Comparison of ENCODE assay signal across 8 cellular contexts in the genomic region with DNA sequence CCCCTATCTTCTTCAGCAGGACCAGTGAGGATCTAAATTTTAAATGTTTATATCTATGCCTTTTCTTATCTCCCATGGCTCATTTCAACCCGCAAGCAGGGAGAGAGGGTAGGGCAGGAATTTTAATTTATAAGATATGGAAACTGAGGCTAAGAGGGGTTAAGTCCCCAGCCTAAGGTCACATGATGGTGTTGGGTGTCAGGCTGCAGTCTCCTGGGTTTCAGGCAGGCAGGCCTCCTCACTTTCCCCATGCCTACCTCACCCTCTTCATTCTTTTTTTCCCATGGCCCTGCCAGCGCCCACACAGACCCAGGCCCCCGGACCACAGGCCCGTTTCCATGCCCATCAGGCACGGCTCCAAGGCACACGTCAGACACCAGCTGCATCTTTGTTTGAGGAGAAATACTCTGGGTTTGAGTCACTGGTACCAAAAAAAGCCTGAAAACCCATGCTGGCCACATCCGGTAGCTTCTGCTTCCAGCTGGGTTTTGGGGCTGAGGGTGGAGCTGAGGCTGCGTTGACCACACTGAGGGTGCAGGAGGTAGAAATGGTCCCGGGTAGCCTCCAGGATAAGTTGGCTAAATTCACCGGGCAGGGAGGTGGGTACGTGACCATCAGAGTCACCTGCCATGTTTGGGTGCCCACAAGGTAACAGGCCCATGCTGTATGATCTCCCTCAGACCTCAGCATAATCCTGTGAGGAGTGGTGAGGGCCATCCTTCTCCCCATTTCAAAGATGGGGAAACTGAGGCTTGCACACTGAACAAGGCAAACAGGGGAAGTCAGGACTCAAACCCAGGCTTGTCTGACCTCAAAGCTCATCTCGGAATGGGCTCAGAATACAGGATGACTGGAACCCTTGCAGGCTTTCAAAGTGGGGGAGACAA. TPM values are rescaled to one million over a fixed set of nuclear protein-coding genes. Genes with fewer than 3 reads are reported as not detected.
A peak's percentile ranks its signal among the peaks of the same experiment; 100 is the strongest.
DNase-seq lines count a peak whose midpoint lies in the region; ATAC-seq and TF ChIP-seq lines count a peak whose summit lies in the region.

No MANE protein-coding gene starts in this region.

- TF ChIP-seq CTCF in GM10266 (IDR thresholded peaks at IDR 0.05; ENCODE audit: control insufficient read depth, insufficient read depth, low read depth, missing control alignments) = no peak

- ATAC-seq in GM21390 (IDR thresholded peaks at IDR 0.05; ENCODE audit: unreplicated experiment) (peak; percentile 78), HG03575 (IDR thresholded peaks at IDR 0.05; ENCODE audit: extremely low read depth, insufficient number of reproducible peaks, low FRiP score, unreplicated experiment) (peak; percentile 53)

- DNase-seq in GM10266 (ENCODE audit: extremely low spot score) (peak; percentile 79), iris pigment epithelial cell (ENCODE audit: low read depth) (peak; percentile 67), NCI-H345 (lab: John Stamatoyannopoulos, UW) (no peak), HuH-7 (ENCODE audit: low spot score) (no peak), ureter (ENCODE audit: low spot score) (no peak)
- peak; percentile 69 for DNase-seq in activated CD8-positive, alpha-beta memory T cell treated with anti-CD3 and anti-CD28 coated beads, Interleukin-2, amount 50 U/mL, for 48 hours

RNA-seq across cellular contexts. Expression of a gene that starts 7.5 kb away (rescaled TPM):
- total RNA-seq in ureter = not detected

RNA-seq across cellular contexts. Expression of a gene that starts 11.4 kb away (rescaled TPM):
- 1.1 TPM for total RNA-seq in ureter

RNA-seq across cellular contexts. Expression of a gene that starts 20.4 kb away (rescaled TPM):
- 49.1 TPM for total RNA-seq in ureter

RNA-seq across cellular contexts. Expression of a gene that starts 47.1 kb away (rescaled TPM):
- 4.7 TPM for total RNA-seq in ureter

Comparison
In these comparisons a context has a peak if more than half of its experiments do, and no peak if none do; other contexts are left out.
1. DNase-seq: peak in GM10266 (single experiment), activated CD8-positive, alpha-beta memory T cell treated with anti-CD3 and anti-CD28 coated beads, Interleukin-2, amount 50 U/mL, for 48 hours (single experiment) and iris pigment epithelial cell (single experiment); none in NCI-H345 (single experiment), HuH-7 (single experiment) and ureter (single experiment).